1 cellular context compared by ENCODE assay signal in genomic region chr3:194382196-194382891, GRCh38.
TF ChIP-seq lines count a peak whose summit lies in the region.

No MANE protein-coding gene starts in this region.

TF ChIP-seq in H1, 55 proteins besides CTCF, POLR2A, EP300 and RAD21:
- TF ChIP-seq MAX (IDR thresholded peaks at IDR 0.05) (0 out of 2 replicates have a peak, but pooled peaks have one; percentile 15), NANOG (IDR thresholded peaks at IDR 0.05; ENCODE audit: insufficient read depth, low read depth, low read length, poor library complexity, severe bottlenecking) (no peak), SUZ12 (IDR thresholded peaks at IDR 0.05; ENCODE audit: low read length) (no peak), JUN (IDR thresholded peaks at IDR 0.05; ENCODE audit: low read depth, low read length) (no peak), BACH1 (IDR thresholded peaks at IDR 0.05; ENCODE audit: low read length) (no peak)
